ENCODE assay signal across 8 cellular contexts in the genomic region with DNA sequence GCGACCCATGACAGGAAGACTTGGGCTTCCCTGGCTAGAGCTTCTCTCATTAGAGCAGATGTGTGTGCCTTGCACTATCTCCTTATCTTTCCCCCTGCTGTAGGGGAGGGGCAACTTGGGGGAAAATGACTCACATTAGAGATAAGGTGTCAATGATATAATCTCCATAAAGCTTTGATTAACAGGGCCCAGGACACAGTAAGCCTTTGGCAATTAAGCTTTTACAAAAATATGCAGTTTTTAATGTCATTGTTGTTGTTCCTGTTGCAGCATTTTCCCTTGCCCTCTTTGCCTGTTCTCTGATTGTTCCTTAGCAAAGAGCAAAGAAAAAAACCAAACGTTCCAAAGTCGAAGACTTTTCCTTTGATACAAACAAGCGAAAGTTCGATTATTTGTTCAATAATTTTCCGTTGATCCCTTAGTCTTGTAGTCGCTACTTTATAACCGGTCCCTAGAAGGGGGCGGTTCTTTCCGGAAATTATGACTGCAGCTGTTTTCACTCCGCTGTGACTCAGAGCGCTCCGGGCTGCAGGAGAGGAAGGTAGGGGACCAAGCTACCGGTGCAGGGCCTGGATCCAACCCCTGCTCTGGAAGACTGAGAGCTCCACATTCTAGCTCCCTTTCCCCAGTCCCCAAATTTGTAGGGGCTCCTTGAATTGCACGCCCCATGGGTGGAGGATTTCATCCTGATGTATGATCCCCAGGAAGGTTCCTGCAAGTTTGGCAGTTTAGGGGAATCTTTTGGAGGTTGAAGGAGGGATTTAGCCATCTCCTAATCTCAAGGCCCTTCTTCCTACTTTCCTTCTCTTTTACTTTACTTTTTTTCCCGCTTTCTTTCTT. TPM values are rescaled to one million over a fixed set of nuclear protein-coding genes. Genes with fewer than 3 reads are reported as not detected.
DNase-seq lines count a peak whose midpoint lies in the region; ATAC-seq and TF ChIP-seq lines count a peak whose summit lies in the region.

A gene with protein sequence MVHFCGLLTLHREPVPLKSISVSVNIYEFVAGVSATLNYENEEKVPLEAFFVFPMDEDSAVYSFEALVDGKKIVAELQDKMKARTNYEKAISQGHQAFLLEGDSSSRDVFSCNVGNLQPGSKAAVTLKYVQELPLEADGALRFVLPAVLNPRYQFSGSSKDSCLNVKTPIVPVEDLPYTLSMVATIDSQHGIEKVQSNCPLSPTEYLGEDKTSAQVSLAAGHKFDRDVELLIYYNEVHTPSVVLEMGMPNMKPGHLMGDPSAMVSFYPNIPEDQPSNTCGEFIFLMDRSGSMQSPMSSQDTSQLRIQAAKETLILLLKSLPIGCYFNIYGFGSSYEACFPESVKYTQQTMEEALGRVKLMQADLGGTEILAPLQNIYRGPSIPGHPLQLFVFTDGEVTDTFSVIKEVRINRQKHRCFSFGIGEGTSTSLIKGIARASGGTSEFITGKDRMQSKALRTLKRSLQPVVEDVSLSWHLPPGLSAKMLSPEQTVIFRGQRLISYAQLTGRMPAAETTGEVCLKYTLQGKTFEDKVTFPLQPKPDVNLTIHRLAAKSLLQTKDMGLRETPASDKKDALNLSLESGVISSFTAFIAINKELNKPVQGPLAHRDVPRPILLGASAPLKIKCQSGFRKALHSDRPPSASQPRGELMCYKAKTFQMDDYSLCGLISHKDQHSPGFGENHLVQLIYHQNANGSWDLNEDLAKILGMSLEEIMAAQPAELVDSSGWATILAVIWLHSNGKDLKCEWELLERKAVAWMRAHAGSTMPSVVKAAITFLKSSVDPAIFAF (plus strand): TSS at position 509 of the 840 bp plus-strand sequence. CDS start 2,062 bp downstream, outside the sequence.

- intact Hi-C loops in Right ventricle myocardium superior (cut with DNase I) (no loop called here), tibial artery (cut with DNase I; ENCODE audit: low total_unique reads) (no loop called here)

- H3K36me3 Mint-ChIP-seq in IgD-negative memory B cell, result peaks cover 8% of the 10 kb centered on the region
- H3K36me3 Mint-ChIP-seq in activated naive CD8-positive, alpha-beta T cell treated with anti-CD3 and anti-CD28 coated beads, Interleukin-2, amount 50 U/mL, for 24 hours (ENCODE audit: low read depth), result peaks cover 8% of the 10 kb centered on the region

- H2AFZ ChIP-seq in parathyroid adenoma, result peak within 1 kb of the TSS; percentile 78

- H3K27me3 ChIP-seq in parathyroid adenoma (ENCODE audit: control insufficient read depth, insufficient read depth, low read length) (no peaks in the 10 kb centered on the region), tibial artery (no peaks in the 10 kb centered on the region)

- H3K4me1 Mint-ChIP-seq in IgD-negative memory B cell, result peaks cover 7 to 24% (median 20%) of the 10 kb centered on the region in 3 donors
- peaks cover 15% of the 10 kb centered on the region for H3K4me1 Mint-ChIP-seq in activated naive CD8-positive, alpha-beta T cell treated with anti-CD3 and anti-CD28 coated beads, Interleukin-2, amount 50 U/mL, for 24 hours

- no peak within 1 kb of the TSS for H3K27ac ChIP-seq in parathyroid adenoma
- peak within 1 kb of the TSS; percentile 64 to 67 for H3K27ac ChIP-seq in tibial artery

- H3K4me2 ChIP-seq in parathyroid adenoma (ENCODE audit: low read length), result peak within 1 kb of the TSS; percentile 75

- ATAC-seq in GM21619 (IDR thresholded peaks at IDR 0.05; ENCODE audit: unreplicated experiment), result peak; percentile 100
- peak; percentile 100 for ATAC-seq in SK-N-SH treated with all-trans-retinoic acid at 6 μM for 48 hours
- ATAC-seq in activated naive CD8-positive, alpha-beta T cell treated with anti-CD3 and anti-CD28 coated beads, Interleukin-2, amount 50 U/mL, for 24 hours, result peak; percentile 99
- ATAC-seq in Right ventricle myocardium superior (ENCODE audit: poor library complexity), result peak; percentile 96

- H3K79me2 ChIP-seq in parathyroid adenoma, result no peaks in the 10 kb centered on the region

- no peaks in the 10 kb centered on the region for H3K4me1 ChIP-seq in parathyroid adenoma
- H3K4me1 ChIP-seq in tibial artery, result peaks cover 0 to 24% (median 15%) of the 10 kb centered on the region in 4 donors

- no peaks in the 10 kb centered on the region for H3K9me3 Mint-ChIP-seq in IgD-negative memory B cell
- H3K9me3 Mint-ChIP-seq in activated naive CD8-positive, alpha-beta T cell treated with anti-CD3 and anti-CD28 coated beads, Interleukin-2, amount 50 U/mL, for 24 hours, result no peaks in the 10 kb centered on the region

- DNase-seq in Daoy (ENCODE audit: low read depth) (peak; percentile 88), Right ventricle myocardium superior (peak; percentile 71), tibial artery (peak; percentile 82 to 86)
- peak; percentile 71 for DNase-seq in activated naive CD8-positive, alpha-beta T cell treated with anti-CD3 and anti-CD28 coated beads, Interleukin-2, amount 50 U/mL, for 24 hours

- H3K27ac Mint-ChIP-seq in IgD-negative memory B cell, result no peak within 1 kb of the TSS
- H3K27ac Mint-ChIP-seq in activated naive CD8-positive, alpha-beta T cell treated with anti-CD3 and anti-CD28 coated beads, Interleukin-2, amount 50 U/mL, for 24 hours, result peak within 1 kb of the TSS; percentile 80

- no peaks in the 10 kb centered on the region for H3K9me3 ChIP-seq in parathyroid adenoma (ENCODE audit: control insufficient read depth, low read length)
- H3K9me3 ChIP-seq in tibial artery, result no peaks in the 10 kb centered on the region

- no peak for TF ChIP-seq CTCF in parathyroid adenoma (IDR thresholded peaks at IDR 0.05)
- no peak for TF ChIP-seq CTCF in tibial artery (IDR thresholded peaks at IDR 0.05)

- H3K9ac ChIP-seq in parathyroid adenoma, result no peak within 1 kb of the TSS

- H3K36me3 ChIP-seq in parathyroid adenoma (ENCODE audit: control insufficient read depth, insufficient read depth, low read length), result no peaks in the 10 kb centered on the region
- H3K36me3 ChIP-seq in tibial artery, result peaks cover 22 to 29% (median 28%) of the 10 kb centered on the region in 3 donors

- H3K4me3 Mint-ChIP-seq in IgD-negative memory B cell, result peak within 1 kb of the TSS; percentile 78 to 96 (median 88)
- H3K4me3 Mint-ChIP-seq in activated naive CD8-positive, alpha-beta T cell treated with anti-CD3 and anti-CD28 coated beads, Interleukin-2, amount 50 U/mL, for 24 hours, result peak within 1 kb of the TSS; percentile 90

- peak within 1 kb of the TSS; percentile 66 for H3K4me3 ChIP-seq in parathyroid adenoma (ENCODE audit: low read depth, low read length)
- peak within 1 kb of the TSS; percentile 59 to 67 for H3K4me3 ChIP-seq in tibial artery

- H3K27me3 Mint-ChIP-seq in IgD-negative memory B cell, result peaks cover 2% of the 10 kb centered on the region
- peaks cover 6% of the 10 kb centered on the region for H3K27me3 Mint-ChIP-seq in activated naive CD8-positive, alpha-beta T cell treated with anti-CD3 and anti-CD28 coated beads, Interleukin-2, amount 50 U/mL, for 24 hours

TF ChIP-seq in SK-N-SH treated with all-trans-retinoic acid at 6 μM for 48 hours, 23 proteins besides CTCF, POLR2A, EP300 and RAD21:
- TF ChIP-seq TCF4 (CRISPR knock-in tag; IDR thresholded peaks at IDR 0.05; ENCODE audit: borderline replicate concordance) (peak; percentile 36; the same call in 1 of the 2 replicates), ZNF70 (CRISPR knock-in tag; IDR thresholded peaks at IDR 0.05) (no peak)

RNA-seq across cellular contexts. Expression of the gene that starts here (rescaled TPM):
- total RNA-seq in Daoy (2014; rRNA removed; shearing (Covaris generic)), result 7.5 and 10.5 TPM in 2 replicates
- 12.8 TPM for polyA plus RNA-seq in IgD-negative memory B cell
- 3.5 TPM for total RNA-seq in Right ventricle myocardium superior
